8 cellular contexts compared by ENCODE assay signal in genomic region chr12:52904509-52905300, GRCh38. TPM values are rescaled to one million over a fixed set of nuclear protein-coding genes. Genes with fewer than 3 reads are reported as not detected.
DNase-seq lines count a peak whose midpoint lies in the region; ATAC-seq, FAIRE-seq and TF ChIP-seq lines count a peak whose summit lies in the region.
"Not testable (repeated sequence)": the region's sequence is repeated elsewhere in the genome, so short reads cannot be mapped to it uniquely, and the experiment has no call there.

Gene KRT8, minus strand, starts transcription at chr12:52905076. Its CDS starts 95 bp downstream, at chr12:52904981.

- peak within 1 kb of the TSS; percentile 72 for H3K4me3 Mint-ChIP-seq in activated naive CD8-positive, alpha-beta T cell treated with anti-CD3 and anti-CD28 coated beads, Interleukin-2, amount 10 ng/mL, durations not matched to agents 7 days and 5 days

- not testable (repeated sequence) for H3K9me3 ChIP-seq in ovary

- not testable (repeated sequence) for H3K36me3 ChIP-seq in kidney epithelial cell (ENCODE audit: control insufficient read depth, insufficient read depth, low read length); ovary; urinary bladder (ENCODE audit: insufficient read depth)

- not testable (repeated sequence) for H3K9me3 Mint-ChIP-seq in activated naive CD8-positive, alpha-beta T cell treated with anti-CD3 and anti-CD28 coated beads, Interleukin-2, amount 10 ng/mL, durations not matched to agents 7 days and 5 days

- not testable (repeated sequence) for H3K4me1 ChIP-seq in ovary (ENCODE audit: insufficient read depth); urinary bladder (ENCODE audit: insufficient read depth)

- peak; percentile 66 for DNase-seq in G401 (ENCODE audit: low spot score)
- DNase-seq in NCI-H1417 treated with DMSO at 0.1 percent for 48 hours (lab: John Stamatoyannopoulos, UW): peak; percentile 57
- peak; percentile 92 for DNase-seq in RCC 7860 (ENCODE audit: low spot score)
- not testable (repeated sequence) for DNase-seq in activated naive CD8-positive, alpha-beta T cell treated with anti-CD3 and anti-CD28 coated beads, Interleukin-2, amount 10 ng/mL, durations not matched to agents 7 days and 5 days; kidney epithelial cell (ENCODE audit: low read depth)
- peak; percentile 91 for DNase-seq in epithelial cell of esophagus (ENCODE audit: low read depth)
- peak in 3 of 5 donors; percentile 25 to 42 (median 36) for DNase-seq in ovary

- WGBS in ovary, 3 donors: 83 to 89% (median 86%) methylated on average over 30 to 33 of the region's 33 CpGs
- WGBS in urinary bladder: 57% methylated on average over 33 of the region's 33 CpGs

- H3K27me3 ChIP-seq in kidney epithelial cell (ENCODE audit: control insufficient read depth, insufficient read depth, low read length); ovary: not testable (repeated sequence)

- TF ChIP-seq POLR2A in ovary (IDR thresholded peaks at IDR 0.05): not testable (repeated sequence)

- peak within 1 kb of the TSS; percentile 83 for H3K27ac Mint-ChIP-seq in activated naive CD8-positive, alpha-beta T cell treated with anti-CD3 and anti-CD28 coated beads, Interleukin-2, amount 10 ng/mL, durations not matched to agents 7 days and 5 days

- TF ChIP-seq EP300 in ovary (IDR thresholded peaks at IDR 0.05): not testable (repeated sequence)

- H3K36me3 Mint-ChIP-seq in activated naive CD8-positive, alpha-beta T cell treated with anti-CD3 and anti-CD28 coated beads, Interleukin-2, amount 10 ng/mL, durations not matched to agents 7 days and 5 days: not testable (repeated sequence)

- H3K4me1 Mint-ChIP-seq in activated naive CD8-positive, alpha-beta T cell treated with anti-CD3 and anti-CD28 coated beads, Interleukin-2, amount 10 ng/mL, durations not matched to agents 7 days and 5 days: peaks cover 11% of the 10 kb centered on the region

- H3K27me3 Mint-ChIP-seq in activated naive CD8-positive, alpha-beta T cell treated with anti-CD3 and anti-CD28 coated beads, Interleukin-2, amount 10 ng/mL, durations not matched to agents 7 days and 5 days: not testable (repeated sequence)

- TF ChIP-seq CTCF in epithelial cell of esophagus (IDR thresholded peaks at IDR 0.05; ENCODE audit: insufficient read depth, low read depth, low read length, missing control alignments) (peak; percentile 56), kidney epithelial cell (IDR thresholded peaks at IDR 0.05; ENCODE audit: insufficient read depth, low read length, poor library complexity, severe bottlenecking) (peak; percentile 86)
- not testable (repeated sequence) for TF ChIP-seq CTCF in ovary (IDR thresholded peaks at IDR 0.05)

- POLR2A ChIA-PET in activated naive CD8-positive, alpha-beta T cell treated with anti-CD3 and anti-CD28 coated beads, Interleukin-2, amount 10 ng/mL, durations not matched to agents 7 days and 5 days (lab: Charles Lee): not testable (repeated sequence)

- intact Hi-C loops in ovary (cut with DNase I): not testable (repeated sequence)

- not testable (repeated sequence) for ATAC-seq in activated naive CD8-positive, alpha-beta T cell treated with anti-CD3 and anti-CD28 coated beads, Interleukin-2, amount 10 ng/mL, durations not matched to agents 7 days and 5 days (ENCODE audit: low read depth)

- in situ Hi-C loops in G401 (cut with HindIII; ENCODE audit: low sequenced_read_pairs): not testable (repeated sequence)

- H3K4me3 ChIP-seq in epithelial cell of esophagus (ENCODE audit: low read length) (peak within 1 kb of the TSS; percentile 72), kidney epithelial cell (ENCODE audit: low read depth, low read length) (peak within 1 kb of the TSS; percentile 73), ovary (peak within 1 kb of the TSS; percentile 52), urinary bladder (ENCODE audit: low read depth, low read length) (peak within 1 kb of the TSS; percentile 46)

- H3K27ac ChIP-seq in ovary (peak within 1 kb of the TSS in 1 of 2 donors; percentile 63), urinary bladder (ENCODE audit: low read depth) (peak within 1 kb of the TSS; percentile 83)

- FAIRE-seq in RCC 7860 (lab: Jason Lieb, UNC): peak; percentile 38

RNA-seq across cellular contexts. Expression of gene KRT8, which starts in this region (rescaled TPM):
- total RNA-seq in G401 (2014; rRNA removed; shearing (Covaris generic)): 3,912 and 3,929 TPM in 2 replicates
- under 1 TPM in 1 of 2 experiments, not detected in 1; 0.20 TPM for total RNA-seq in activated naive CD8-positive, alpha-beta T cell treated with anti-CD3 and anti-CD28 coated beads, Interleukin-2, amount 10 ng/mL, durations not matched to agents 7 days and 5 days
- total RNA-seq in kidney epithelial cell (1,322 and 1,341 TPM in 2 replicates), ovary (100 to 1,000 TPM in 1 of 7 donors, 10 to 100 TPM in 4, 1 to 10 TPM in 2; 2.7 to 663 (median 47.2) TPM), urinary bladder (96.2 TPM)
- polyA plus RNA-seq in ovary (10 to 100 TPM; 16.7 to 43.7 TPM), urinary bladder (202 TPM)
